18 cellular contexts compared by ENCODE assay signal in the genomic region with DNA sequence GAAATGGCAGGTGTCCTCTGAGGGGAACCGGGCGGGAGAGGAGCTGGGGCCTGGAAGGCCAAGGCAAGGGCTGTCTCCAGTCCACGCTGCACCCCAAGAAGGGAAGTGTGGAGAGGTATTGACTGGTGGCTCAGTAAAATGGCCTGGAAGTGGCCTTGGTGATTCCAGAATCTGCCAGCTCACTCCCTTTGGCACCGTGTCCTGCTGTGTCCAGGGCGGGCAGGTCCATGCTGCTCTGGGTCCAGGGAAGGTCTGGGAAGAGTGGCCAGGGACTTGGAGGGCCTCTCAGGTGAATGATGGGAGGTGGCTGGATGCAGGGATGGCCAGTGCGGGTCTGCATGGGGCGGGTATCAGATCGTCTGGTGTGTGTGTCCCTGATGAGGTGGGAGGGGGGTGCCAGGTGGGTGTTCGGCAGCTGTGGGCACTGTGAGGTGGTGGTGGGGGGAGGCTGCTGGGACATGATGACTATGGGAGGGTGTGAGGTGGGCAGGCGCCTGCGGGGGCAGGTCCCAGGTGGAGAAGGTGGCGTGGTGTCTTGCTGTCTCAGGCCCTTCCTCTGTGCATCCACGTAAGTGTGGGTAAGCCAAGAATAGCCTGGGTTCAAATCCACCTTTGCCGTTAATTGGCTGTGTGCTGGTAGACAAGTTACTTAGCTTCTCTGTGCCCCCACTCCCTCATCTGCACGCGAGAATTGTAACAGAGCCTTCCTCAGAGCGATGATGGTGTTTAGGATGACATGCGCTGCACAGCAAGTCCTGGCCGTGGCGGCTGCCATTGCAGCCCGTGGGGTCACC. TPM values are rescaled to one million over a fixed set of nuclear protein-coding genes. Genes with fewer than 3 reads are reported as not detected.
A peak's percentile ranks its signal among the peaks of the same experiment; 100 is the strongest.
DNase-seq lines count a peak whose midpoint lies in the region; ATAC-seq and TF ChIP-seq lines count a peak whose summit lies in the region.
"Had no signal": no experiment of that assay in that cellular context is flagged by ENCODE, and none has a peak within 500 bp of the region (broad histone marks: within the 10 kb centered on the region; RNA-seq: fewer than 3 reads in every experiment).

No MANE protein-coding gene starts in this region.

- H4K91ac ChIP-seq in H9 (ENCODE audit: insufficient read length, low read depth, low read length): no peak overlapping the region

- H3K27me3 ChIP-seq in H9 (ENCODE audit: insufficient read depth, low read length): no peaks in the 10 kb centered on the region
- H3K27me3 ChIP-seq in vagina: no peaks in the 10 kb centered on the region

- TF ChIP-seq CTCF in H9 (conservative IDR thresholded peaks at IDR 0.05) (no peak), glutamatergic neuron (IDR thresholded peaks at IDR 0.05; ENCODE audit: partially characterized antibody, unreplicated experiment) (no peak), vagina (IDR thresholded peaks at IDR 0.05) (no peak)

- H3K4ac ChIP-seq in H9 (ENCODE audit: low read depth, low read length): no peak overlapping the region

- H3K9ac ChIP-seq in H9 (ENCODE audit: extremely low read depth, insufficient read length, low read length): no peak overlapping the region

- no peak overlapping the region for H3K56ac ChIP-seq in H9 (ENCODE audit: insufficient read length, low read depth, low read length)

- no peaks in the 10 kb centered on the region for H4K20me1 ChIP-seq in H9 (ENCODE audit: control insufficient read depth, insufficient read depth, insufficient read length)

- no peak overlapping the region for H2BK20ac ChIP-seq in H9 (ENCODE audit: low read depth, low read length, poor library complexity, severe bottlenecking)

- no peaks in the 10 kb centered on the region for H3K79me2 ChIP-seq in H9 (ENCODE audit: insufficient read depth, low read length)

- H3K4me1 Mint-ChIP-seq in activated CD8-positive, alpha-beta memory T cell treated with anti-CD3 and anti-CD28 coated beads, Interleukin-2, amount 10 ng/mL, durations not matched to agents 7 days and 5 days: peaks cover 2% of the 10 kb centered on the region
- peaks cover 13 to 33% of the 10 kb centered on the region in 2 experiments for H3K4me1 Mint-ChIP-seq in H9
- peaks cover 43% of the 10 kb centered on the region for H3K4me1 Mint-ChIP-seq in glutamatergic neuron (ENCODE audit: low read depth, unreplicated experiment)
- peaks cover 4 to 6% of the 10 kb centered on the region in 2 donors for H3K4me1 Mint-ChIP-seq in immature natural killer cell

- H3K4me3 Mint-ChIP-seq in activated CD8-positive, alpha-beta memory T cell treated with anti-CD3 and anti-CD28 coated beads, Interleukin-2, amount 10 ng/mL, durations not matched to agents 7 days and 5 days: no peak overlapping the region
- H3K4me3 Mint-ChIP-seq in H9 (no peak overlapping the region), glutamatergic neuron (ENCODE audit: unreplicated experiment) (peak overlapping the region; percentile 23), immature natural killer cell (no peak overlapping the region)
- H3K4me3 Mint-ChIP-seq: activated naive CD4-positive, alpha-beta T cell treated with anti-CD3 and anti-CD28 coated beads for 36 hours; neural crest cell had no signal

- H3K4me2 ChIP-seq in H9 (ENCODE audit: insufficient read depth, insufficient read length, low read length): no peak overlapping the region

- H3K27ac ChIP-seq in H9 (ENCODE audit: insufficient read length, low read depth, low read length): no peak overlapping the region
- H3K27ac ChIP-seq in vagina: no peak overlapping the region
- H3K27ac ChIP-seq: C4-2B, HL-60 had no signal

- peak; percentile 36 for DNase-seq in activated CD8-positive, alpha-beta memory T cell treated with anti-CD3 and anti-CD28 coated beads, Interleukin-2, amount 10 ng/mL, durations not matched to agents 7 days and 5 days
- DNase-seq in activated CD8-positive, alpha-beta memory T cell treated with anti-CD3 and anti-CD28 coated beads for 24 hours: no peak
- peak; percentile 24 for DNase-seq in H9
- no peak for DNase-seq in glutamatergic neuron
- DNase-seq in sciatic nerve (ENCODE audit: low spot score): peak; percentile 41
- DNase-seq in vagina (ENCODE audit: extremely low spot score in 2 of 2): no peak
- DNase-seq in immature natural killer cell: no peak
- DNase-seq: activated CD4-positive, alpha-beta T cell treated with anti-CD3 and anti-CD28 coated beads, Interleukin-2, amount 50 U/mL, for 1 hour; activated naive CD4-positive, alpha-beta T cell treated with anti-CD3 and anti-CD28 coated beads for 36 hours; left colon; NCI-H1436 treated with DMSO at 0.1 percent for 48 hours; NCI-H748 treated with DMSO at 0.1 percent for 48 hours; SHP77 treated with DMSO at 0.1 percent for 48 hours; stimulated activated CD4-positive, alpha-beta T cell treated with anti-CD3 and anti-CD28 coated beads, Interleukin-4, amount 100 ng/mL, for 4 hours had no signal

- H3K18ac ChIP-seq in H9 (ENCODE audit: insufficient read length, low read depth, low read length): no peak overlapping the region

- CTCF ChIA-PET in activated CD8-positive, alpha-beta memory T cell treated with anti-CD3 and anti-CD28 coated beads, Interleukin-2, amount 10 ng/mL, durations not matched to agents 7 days and 5 days (lab: Charles Lee): no interaction called here

- peaks cover 8% of the 10 kb centered on the region for H3K27me3 Mint-ChIP-seq in activated CD8-positive, alpha-beta memory T cell treated with anti-CD3 and anti-CD28 coated beads, Interleukin-2, amount 10 ng/mL, durations not matched to agents 7 days and 5 days
- H3K27me3 Mint-ChIP-seq in H9 (ENCODE audit: low read depth) (no peaks in the 10 kb centered on the region; the same call in 1 of the 2 replicates), glutamatergic neuron (ENCODE audit: unreplicated experiment) (peaks cover 8% of the 10 kb centered on the region), immature natural killer cell (ENCODE audit: low read depth in 3 of 3) (peaks cover 0 to 6% (median 3%) of the 10 kb centered on the region in 3 donors)

- H2BK12ac ChIP-seq in H9 (ENCODE audit: insufficient read length, low read depth, low read length): no peak overlapping the region

- intact Hi-C loops in sciatic nerve (cut with DNase I): no loop called here
- intact Hi-C loops in vagina (cut with DNase I): no loop called here

- no peak for TF ChIP-seq POLR2A in vagina (IDR thresholded peaks at IDR 0.05)

- H4K8ac ChIP-seq in H9 (replicated peaks; ENCODE audit: insufficient read length, low read depth, low read length): no peak overlapping the region

- H3K23me2 ChIP-seq in H9 (ENCODE audit: insufficient read length, low read depth, low read length, poor library complexity, severe bottlenecking): no peaks in the 10 kb centered on the region

- H3K79me1 ChIP-seq in H9 (ENCODE audit: insufficient read depth, low read depth, low read length, poor library complexity, severe bottlenecking): no peaks in the 10 kb centered on the region

- H3K4me1 ChIP-seq in H9 (ENCODE audit: insufficient read depth, low read length) (no peaks in the 10 kb centered on the region), vagina (peaks cover 31% of the 10 kb centered on the region)

- no peak overlapping the region for H2BK120ac ChIP-seq in H9 (ENCODE audit: low read depth, low read length, poor library complexity, severe bottlenecking)

- H3K4me3 ChIP-seq in vagina: no peak overlapping the region

- H3K27ac Mint-ChIP-seq in activated CD8-positive, alpha-beta memory T cell treated with anti-CD3 and anti-CD28 coated beads, Interleukin-2, amount 10 ng/mL, durations not matched to agents 7 days and 5 days: no peak overlapping the region
- no peak overlapping the region for H3K27ac Mint-ChIP-seq in H9
- peak overlapping the region; percentile 38 for H3K27ac Mint-ChIP-seq in glutamatergic neuron (ENCODE audit: unreplicated experiment)
- no peak overlapping the region for H3K27ac Mint-ChIP-seq in immature natural killer cell
- H3K27ac Mint-ChIP-seq: activated naive CD4-positive, alpha-beta T cell treated with anti-CD3 and anti-CD28 coated beads for 36 hours had no signal

- H3K9me3 ChIP-seq in H9 (ENCODE audit: control insufficient read depth, low read depth, low read length) (no peaks in the 10 kb centered on the region), vagina (no peaks in the 10 kb centered on the region)

- no peaks in the 10 kb centered on the region for H3K9me3 Mint-ChIP-seq in activated CD8-positive, alpha-beta memory T cell treated with anti-CD3 and anti-CD28 coated beads, Interleukin-2, amount 10 ng/mL, durations not matched to agents 7 days and 5 days (ENCODE audit: low read depth)
- no peaks in the 10 kb centered on the region for H3K9me3 Mint-ChIP-seq in H9
- peaks cover 9% of the 10 kb centered on the region for H3K9me3 Mint-ChIP-seq in glutamatergic neuron (ENCODE audit: unreplicated experiment)
- H3K9me3 Mint-ChIP-seq in immature natural killer cell: peaks cover 0 to 2% (median 0%) of the 10 kb centered on the region in 6 donors
- H3K9me3 Mint-ChIP-seq: activated naive CD4-positive, alpha-beta T cell treated with anti-CD3 and anti-CD28 coated beads for 36 hours; neural crest cell had no signal

- no peak overlapping the region for H4K5ac ChIP-seq in H9 (ENCODE audit: insufficient read length, low read depth, low read length)

- no peak overlapping the region for H3T11ph ChIP-seq in H9 (ENCODE audit: low read length)

- H2AFZ ChIP-seq in H9 (ENCODE audit: low read length): no peak overlapping the region

- ATAC-seq in activated CD8-positive, alpha-beta memory T cell treated with anti-CD3 and anti-CD28 coated beads, Interleukin-2, amount 10 ng/mL, durations not matched to agents 7 days and 5 days: no peak
- no peak for ATAC-seq in sciatic nerve
- ATAC-seq in HG03139 (IDR thresholded peaks at IDR 0.05; ENCODE audit: unreplicated experiment): no peak

- no CpG with 5 or more reads among the region's 21 CpGs for WGBS in H9 (ENCODE audit: extremely low coverage, insufficient read length, low lambda C conversion rate)

- H3K23ac ChIP-seq in H9 (ENCODE audit: insufficient read length, low read depth, low read length): no peak overlapping the region

- no peaks in the 10 kb centered on the region for H3K36me3 Mint-ChIP-seq in activated CD8-positive, alpha-beta memory T cell treated with anti-CD3 and anti-CD28 coated beads, Interleukin-2, amount 10 ng/mL, durations not matched to agents 7 days and 5 days
- H3K36me3 Mint-ChIP-seq in H9 (ENCODE audit: insufficient read depth in 1 of 3, low read depth in 3 of 3): no peaks in the 10 kb centered on the region
- H3K36me3 Mint-ChIP-seq in glutamatergic neuron (ENCODE audit: unreplicated experiment): no peaks in the 10 kb centered on the region
- no peaks in the 10 kb centered on the region for H3K36me3 Mint-ChIP-seq in immature natural killer cell

- no peak overlapping the region for H2BK5ac ChIP-seq in H9 (ENCODE audit: insufficient read length, low read length)

- no peak overlapping the region for H2BK15ac ChIP-seq in H9 (ENCODE audit: low read depth, low read length)

- H3K14ac ChIP-seq in H9 (ENCODE audit: insufficient read depth, low read length): no peak overlapping the region

- no peak overlapping the region for H2AK5ac ChIP-seq in H9 (ENCODE audit: insufficient read length, low read length)

- no peaks in the 10 kb centered on the region for H3K36me3 ChIP-seq in vagina

RNA-seq across cellular contexts. Expression of gene RGS12, which starts 17.7 kb away (rescaled TPM):
- 1 to 10 TPM; 2.1 to 5.0 TPM for total RNA-seq in activated CD8-positive, alpha-beta memory T cell treated with anti-CD3 and anti-CD28 coated beads, Interleukin-2, amount 10 ng/mL, durations not matched to agents 7 days and 5 days
- total RNA-seq in H9 (2021) (14.0 and 16.9 TPM in 2 replicates), glutamatergic neuron (ENCODE audit: unreplicated experiment) (107 TPM), sciatic nerve (40.7 TPM), vagina (64.8 TPM)
- polyA plus RNA-seq in immature natural killer cell: 1 to 10 TPM in 2 of 3 donors, not detected in 1; 2.5 to 2.7 TPM

Comparison
In these comparisons a context has a peak if more than half of its experiments do, and no peak if none do; other contexts are left out.
1. DNase-seq: peak in activated CD8-positive, alpha-beta memory T cell treated with anti-CD3 and anti-CD28 coated beads, Interleukin-2, amount 10 ng/mL, durations not matched to agents 7 days and 5 days (single experiment), H9 (single experiment) and sciatic nerve (single experiment); none in activated CD8-positive, alpha-beta memory T cell treated with anti-CD3 and anti-CD28 coated beads for 24 hours (single experiment), glutamatergic neuron (single experiment), vagina (0 of 2) and immature natural killer cell (0 of 3).